8 cellular contexts compared by ENCODE assay signal in genomic region chr11:57530596-57531507, GRCh38. TPM values are rescaled to one million over a fixed set of nuclear protein-coding genes. Genes with fewer than 3 reads are reported as not detected.
DNase-seq lines count a peak whose midpoint lies in the region; ATAC-seq and TF ChIP-seq lines count a peak whose summit lies in the region.

TSS of gene TIMM10 (minus strand) at chr11:57530754. CDS start at chr11:57530189, 565 bp downstream.

- peak; percentile 98 for ATAC-seq in HG03432 (IDR thresholded peaks at IDR 0.05; ENCODE audit: unreplicated experiment)

- DNase-seq in AG20443 (ENCODE audit: low spot score): peak; percentile 95
- DNase-seq in NCI-H510A (lab: John Stamatoyannopoulos, UW): peak; percentile 98
- DNase-seq in activated CD4-positive, alpha-beta T cell treated with anti-CD3 and anti-CD28 coated beads for 1 hour: peak; percentile 92
- DNase-seq in cerebellum (ENCODE audit: low spot score): peak; percentile 96
- peak; percentile 99 for DNase-seq in islet precursor cell
- DNase-seq in stimulated activated CD4-positive, alpha-beta T cell treated with anti-CD3 and anti-CD28 coated beads, Interleukin-12 subunit alpha, Interleukin-12 subunit beta, amount 100 ng/mL, for 48 hours (ENCODE audit: low read depth in 2 of 3, low spot score in 1 of 3): peak; percentile 84 to 92 (median 91)

- TF ChIP-seq POLR2A in GM19099 (IDR thresholded peaks at IDR 0.05; ENCODE audit: extremely low read depth, insufficient read length, low read depth): peak; percentile 69

RNA-seq across cellular contexts. Expression of gene TIMM10, which starts in this region (rescaled TPM):
- total RNA-seq in cerebellum: 20.4 TPM

Comparison
In these comparisons a context has a peak if more than half of its experiments do, and no peak if none do; other contexts are left out.
1. Peak in every context shown above with its lines: DNase-seq and ATAC-seq.